16 cellular contexts compared by ENCODE assay signal in genomic region chr12:45208604-45209487, GRCh38. TPM values are rescaled to one million over a fixed set of nuclear protein-coding genes. Genes with fewer than 3 reads are reported as not detected.
A peak's percentile ranks its signal among the peaks of the same experiment; 100 is the strongest.
DNase-seq lines count a peak whose midpoint lies in the region; ATAC-seq and TF ChIP-seq lines count a peak whose summit lies in the region.
"Had no signal": no experiment of that assay in that cellular context is flagged by ENCODE, and none has a peak within 500 bp of the region (broad histone marks: within the 10 kb centered on the region; RNA-seq: fewer than 3 reads in every experiment).

No MANE protein-coding gene starts in this region.

- H3K4me1 ChIP-seq in foreskin keratinocyte = no peaks in the 10 kb centered on the region
- H3K4me1 ChIP-seq in tibial nerve = no peaks in the 10 kb centered on the region
- peaks cover 6% of the 10 kb centered on the region for H3K4me1 ChIP-seq in effector memory CD4-positive, alpha-beta T cell (ENCODE audit: control insufficient read depth, insufficient read depth, low read length, poor library complexity, severe bottlenecking)
- H3K4me1 ChIP-seq: body of pancreas had no signal

- no peak for TF ChIP-seq POLR2A in tibial nerve (IDR thresholded peaks at IDR 0.05)

- TF ChIP-seq CTCF in foreskin keratinocyte (conservative IDR thresholded peaks at IDR 0.05) (no peak), tibial nerve (IDR thresholded peaks at IDR 0.05) (no peak)

- peak; percentile 30 for DNase-seq in AG20443 (ENCODE audit: low spot score)
- peak; percentile 85 for DNase-seq in HCEC 1CT
- peak in 1 of 2 donors; percentile 34 for DNase-seq in foreskin keratinocyte
- DNase-seq in tibial nerve (ENCODE audit: low spot score in 2 of 2) = no peak
- DNase-seq in activated naive CD4-positive, alpha-beta T cell treated with anti-CD3 and anti-CD28 coated beads, Interleukin-2, amount 50 U/mL, for 16 hours = no peak
- no peak for DNase-seq in effector memory CD4-positive, alpha-beta T cell
- no peak for DNase-seq in OCI-M2 (lab: John Stamatoyannopoulos, UW; ENCODE audit: unreplicated experiment)
- DNase-seq: activated CD4-positive, alpha-beta T cell treated with anti-CD3 and anti-CD28 coated beads, Interleukin-2, amount 10 ng/mL, durations not matched to agents 24 days and 14 days; body of pancreas; effector memory CD8-positive, alpha-beta T cell; left cardiac atrium; NCI-H2171 treated with DMSO at 0.1 percent for 48 hours; stimulated activated CD4-positive, alpha-beta T cell treated with anti-CD3 and anti-CD28 coated beads, Interleukin-2, amount 100 ng/mL, for 48 hours had no signal

- H3K4me3 Mint-ChIP-seq in activated T-helper 17 cell treated with anti-CD3 and anti-CD28 coated beads, Interleukin-2, amount 50 U/mL, for 72 hours = no peak overlapping the region
- H3K4me3 Mint-ChIP-seq: activated CD4-positive, alpha-beta T cell treated with anti-CD3 and anti-CD28 coated beads, Interleukin-2, amount 10 ng/mL, durations not matched to agents 24 days and 14 days; effector memory CD8-positive, alpha-beta T cell; GM23338 had no signal

- H3K36me3 ChIP-seq in tibial nerve = no peaks in the 10 kb centered on the region
- no peaks in the 10 kb centered on the region for H3K36me3 ChIP-seq in effector memory CD4-positive, alpha-beta T cell (ENCODE audit: control insufficient read depth, insufficient read depth, low read length)

- H3K27ac ChIP-seq in foreskin keratinocyte (no peak overlapping the region), tibial nerve (no peak overlapping the region)
- H3K27ac ChIP-seq in effector memory CD4-positive, alpha-beta T cell (ENCODE audit: insufficient read depth, low read length, poor library complexity, severe bottlenecking) = no peak overlapping the region
- H3K27ac ChIP-seq: body of pancreas, C4-2B had no signal

- H3K27ac Mint-ChIP-seq in activated T-helper 17 cell treated with anti-CD3 and anti-CD28 coated beads, Interleukin-2, amount 50 U/mL, for 72 hours = no peak overlapping the region
- H3K27ac Mint-ChIP-seq: activated CD4-positive, alpha-beta T cell treated with anti-CD3 and anti-CD28 coated beads, Interleukin-2, amount 10 ng/mL, durations not matched to agents 24 days and 14 days; effector memory CD8-positive, alpha-beta T cell; GM23338 had no signal

- no peaks in the 10 kb centered on the region for H3K36me3 Mint-ChIP-seq in activated T-helper 17 cell treated with anti-CD3 and anti-CD28 coated beads, Interleukin-2, amount 50 U/mL, for 72 hours (ENCODE audit: low read depth)

- H3K4me1 Mint-ChIP-seq in activated T-helper 17 cell treated with anti-CD3 and anti-CD28 coated beads, Interleukin-2, amount 50 U/mL, for 72 hours = peaks cover 13% of the 10 kb centered on the region
- H3K4me1 Mint-ChIP-seq: activated CD4-positive, alpha-beta T cell treated with anti-CD3 and anti-CD28 coated beads, Interleukin-2, amount 10 ng/mL, durations not matched to agents 24 days and 14 days had no signal

- H3K4me3 ChIP-seq in tibial nerve = no peak overlapping the region
- H3K4me3 ChIP-seq in effector memory CD4-positive, alpha-beta T cell (ENCODE audit: insufficient read depth, low read depth, low read length, poor library complexity, severe bottlenecking) = no peak overlapping the region
- H3K4me3 ChIP-seq: body of pancreas, GM23338 had no signal

- H3K9me3 Mint-ChIP-seq in activated T-helper 17 cell treated with anti-CD3 and anti-CD28 coated beads, Interleukin-2, amount 50 U/mL, for 72 hours = no peaks in the 10 kb centered on the region
- H3K9me3 Mint-ChIP-seq: activated CD4-positive, alpha-beta T cell treated with anti-CD3 and anti-CD28 coated beads, Interleukin-2, amount 10 ng/mL, durations not matched to agents 24 days and 14 days; effector memory CD8-positive, alpha-beta T cell; GM23338 had no signal

- no peak for TF ChIP-seq EP300 in tibial nerve (IDR thresholded peaks at IDR 0.05)

- H3K9me3 ChIP-seq in tibial nerve = no peaks in the 10 kb centered on the region
- no peaks in the 10 kb centered on the region for H3K9me3 ChIP-seq in effector memory CD4-positive, alpha-beta T cell (ENCODE audit: control insufficient read depth, low read length)
- H3K9me3 ChIP-seq: body of pancreas had no signal

- ATAC-seq in activated T-helper 17 cell treated with anti-CD3 and anti-CD28 coated beads, Interleukin-2, amount 50 U/mL, for 72 hours (replicated peaks) = peak; percentile 24
- peak; percentile 86 for ATAC-seq in foreskin keratinocyte
- ATAC-seq: body of pancreas; effector memory CD8-positive, alpha-beta T cell; GM23338; left cardiac atrium had no signal

- no peaks in the 10 kb centered on the region for H3K27me3 Mint-ChIP-seq in activated T-helper 17 cell treated with anti-CD3 and anti-CD28 coated beads, Interleukin-2, amount 50 U/mL, for 72 hours
- H3K27me3 Mint-ChIP-seq: activated CD4-positive, alpha-beta T cell treated with anti-CD3 and anti-CD28 coated beads, Interleukin-2, amount 10 ng/mL, durations not matched to agents 24 days and 14 days; effector memory CD8-positive, alpha-beta T cell had no signal

- no peaks in the 10 kb centered on the region for H3K27me3 ChIP-seq in foreskin keratinocyte
- H3K27me3 ChIP-seq in tibial nerve = no peaks in the 10 kb centered on the region
- no peaks in the 10 kb centered on the region for H3K27me3 ChIP-seq in effector memory CD4-positive, alpha-beta T cell (replicated peaks; ENCODE audit: control insufficient read depth, insufficient read depth, low read length, poor library complexity, severe bottlenecking)
- H3K27me3 ChIP-seq: body of pancreas had no signal

- WGBS in tibial nerve, 2 donors = 84% methylated on average over 9 of the region's 9 CpGs

RNA-seq across cellular contexts. Expression of gene ANO6, which starts 7.0 kb away (rescaled TPM):
- total RNA-seq in activated T-helper 17 cell treated with anti-CD3 and anti-CD28 coated beads, Interleukin-2, amount 50 U/mL, for 72 hours = 10 to 100 TPM; 26.8 to 45.1 TPM
- total RNA-seq in foreskin keratinocyte = 69.9 and 73.3 TPM in 2 replicates
- 14.2 and 17.3 TPM in 2 replicates for polyA plus RNA-seq in foreskin keratinocyte
- 10 to 100 TPM; 44.1 to 52.2 (median 45.3) TPM for total RNA-seq in tibial nerve

Comparison
In these comparisons a context has a peak if more than half of its experiments do, and no peak if none do; other contexts are left out.
1. DNase-seq: peak in AG20443 (single experiment) and HCEC 1CT (single experiment); none in tibial nerve (0 of 2), activated naive CD4-positive, alpha-beta T cell treated with anti-CD3 and anti-CD28 coated beads, Interleukin-2, amount 50 U/mL, for 16 hours (single experiment), effector memory CD4-positive, alpha-beta T cell (0 of 3) and OCI-M2 (single experiment).